ENCODE assay signal across 9 cellular contexts in genomic region chr11:108666373-108666772, GRCh38. TPM values are rescaled to one million over a fixed set of nuclear protein-coding genes. Genes with fewer than 3 reads are reported as not detected.
A peak's percentile ranks its signal among the peaks of the same experiment; 100 is the strongest.
DNase-seq lines count a peak whose midpoint lies in the region; ATAC-seq, FAIRE-seq and TF ChIP-seq lines count a peak whose summit lies in the region.
"Had no signal": no experiment of that assay in that cellular context is flagged by ENCODE, and none has a peak within 500 bp of the region (broad histone marks: within the 10 kb centered on the region; RNA-seq: fewer than 3 reads in every experiment).

No MANE protein-coding gene starts in this region.

- H3K4me3 ChIP-seq in Loucy (ENCODE audit: low read length, poor library complexity, severe bottlenecking) (peak overlapping the region; percentile 79), K562 (peak overlapping the region; percentile 84; the same call in 1 of the 2 replicates)

- TF ChIP-seq POLR2A in K562 (conservative IDR thresholded peaks at IDR 0.05): no peak

- H3K4me1 Mint-ChIP-seq in neural crest cell: peaks cover 33% of the 10 kb centered on the region

- H3K9me1 ChIP-seq in K562 (ENCODE audit: control insufficient read depth, insufficient read depth, low read length): no peaks in the 10 kb centered on the region

- CTCF ChIA-PET in K562 (lab: Yijun Ruan, JAX; ENCODE audit: low intra/inter-chr PET ratio): no interaction called here

- H3K9me3 ChIP-seq in Loucy (ENCODE audit: insufficient read depth, low read depth, low read length): no peaks in the 10 kb centered on the region
- H3K9me3 ChIP-seq in K562 (replicated peaks; ENCODE audit: control insufficient read depth, insufficient read depth, low read depth, low read length): no peaks in the 10 kb centered on the region
- H3K9me3 ChIP-seq: Peyer's patch had no signal

- H3K4me1 ChIP-seq in Loucy (ENCODE audit: insufficient read depth, low read length, poor library complexity, severe bottlenecking) (peaks cover 26% of the 10 kb centered on the region), K562 (replicated peaks in 1 of 2; ENCODE audit: control insufficient read depth in 2 of 2, insufficient read depth in 2 of 2, low read length in 2 of 2) (peaks cover 10 to 17% of the 10 kb centered on the region in 2 experiments; a peak in 4 of 5 replicates)

- H4K20me1 ChIP-seq in Loucy (ENCODE audit: insufficient read depth, low read length, poor library complexity, severe bottlenecking): peaks cover 13% of the 10 kb centered on the region
- no peaks in the 10 kb centered on the region for H4K20me1 ChIP-seq in K562 (replicated peaks; ENCODE audit: control insufficient read depth, insufficient read depth, low read length)

- H3K4me3 Mint-ChIP-seq in neural crest cell: peak overlapping the region; percentile 100

- no peak overlapping the region for H3K27ac Mint-ChIP-seq in neural crest cell (ENCODE audit: unreplicated experiment)

- DNase-seq in DMS53 (lab: John Stamatoyannopoulos, UW) (peak; percentile 10), DMS53 treated with DMSO at 0.1 percent for 48 hours (lab: John Stamatoyannopoulos, UW; ENCODE audit: unreplicated experiment) (no peak), K562 (ENCODE audit: extremely low read depth in 1 of 4, low spot score in 3 of 4) (peak in 1 of 4 experiments; percentile 50), neural crest cell (ENCODE audit: low read depth, low spot score) (no peak), NCI-H1436 (lab: John Stamatoyannopoulos, UW) (no peak)
- DNase-seq: Peyer's patch had no signal

- no peaks in the 10 kb centered on the region for H3F3A ChIP-seq in Loucy (ENCODE audit: low read depth)

- no peak overlapping the region; the same call in 2 of the 3 replicates for H3K27ac ChIP-seq in K562 (ENCODE audit: extremely low read depth, low read depth, low read length)
- H3K27ac ChIP-seq: Peyer's patch had no signal

- H3K36me3 ChIP-seq in Loucy (ENCODE audit: insufficient read depth, low read length): no peaks in the 10 kb centered on the region
- H3K36me3 ChIP-seq in K562 (ENCODE audit: control insufficient read depth, insufficient read depth, low read length): peaks cover 36% of the 10 kb centered on the region
- H3K36me3 ChIP-seq: Peyer's patch had no signal

- no peak for TF ChIP-seq EP300 in K562 (IDR thresholded peaks at IDR 0.05; ENCODE audit: low read length)

- TF ChIP-seq RAD21 in K562 (CRISPR knock-in tag; conservative IDR thresholded peaks at IDR 0.05 in 1 of 2, IDR thresholded peaks at IDR 0.05 in 1 of 2): peak in 1 of 2 experiments; percentile 27; a peak in 2 of 4 replicates

- ATAC-seq in K562: peak; percentile 58
- no peak for ATAC-seq in HG03432 (IDR thresholded peaks at IDR 0.05; ENCODE audit: unreplicated experiment)
- no peak for ATAC-seq in HG03442 (IDR thresholded peaks at IDR 0.05; ENCODE audit: unreplicated experiment)

- WGBS in K562 (ENCODE audit: insufficient coverage, low coverage, missing lambda C conversion rate): 38% methylated on average over 7 of the region's 7 CpGs

- peak overlapping the region; percentile 92 for H3K4me2 ChIP-seq in Loucy (ENCODE audit: low read depth, low read length, poor library complexity, severe bottlenecking)
- H3K4me2 ChIP-seq in K562 (ENCODE audit: insufficient read depth, low read length): peak overlapping the region; percentile 77

- no peaks in the 10 kb centered on the region for H3K9me3 Mint-ChIP-seq in neural crest cell

- H3K36me3 Mint-ChIP-seq in neural crest cell (ENCODE audit: low read depth): peaks cover 3% of the 10 kb centered on the region

- H3K9ac ChIP-seq in Loucy (ENCODE audit: low read depth, low read length, poor library complexity, severe bottlenecking) (peak overlapping the region; percentile 77), K562 (ENCODE audit: insufficient read depth in 1 of 2, low read depth in 2 of 2, low read length in 2 of 2) (peak overlapping the region; percentile 20 to 79; a peak in 3 of 4 replicates)

- intact Hi-C loops in K562 (cut with micrococcal nuclease): no loop called here

- POLR2A ChIA-PET in K562 (lab: Yijun Ruan, JAX): interaction anchor here (1.0 to 1.5 kb wide), 2 partner anchors 10 to 443 kb away, joined by 3 to 4 read pairs; no protein-coding TSS in a partner anchor

- FAIRE-seq in K562 (lab: Jason Lieb, UNC): peak; percentile 11

- no TSS peak for BruUV-seq in K562 (replicated peaks; lab: Mats Ljungman, UMichigan)

- H3K79me2 ChIP-seq in Loucy (ENCODE audit: insufficient read depth, low read length) (peaks cover 61% of the 10 kb centered on the region), K562 (ENCODE audit: control insufficient read depth, insufficient read depth, low read length) (peaks cover 67% of the 10 kb centered on the region)

- TF ChIP-seq CTCF in Loucy (conservative IDR thresholded peaks at IDR 0.05; ENCODE audit: low read length): 0 out of 2 replicates have a peak, but pooled peaks have one; percentile 13
- TF ChIP-seq CTCF in K562 (IDR thresholded peaks at IDR 0.05 in 2 of 3, conservative IDR thresholded peaks at IDR 0.05 in 1 of 3; ENCODE audit: insufficient read depth in 2 of 3, low read depth in 1 of 3, low read length in 3 of 3): peak in 2 of 3 experiments; percentile 21 to 37; a peak in 2 of 6 replicates
- no peak for TF ChIP-seq CTCF in neural crest cell (conservative IDR thresholded peaks at IDR 0.05)

- H3K27me3 Mint-ChIP-seq in neural crest cell (ENCODE audit: low read depth): no peaks in the 10 kb centered on the region

- H3K27me3 ChIP-seq in Loucy (ENCODE audit: insufficient read depth, low read length, poor library complexity, severe bottlenecking): no peaks in the 10 kb centered on the region
- no peaks in the 10 kb centered on the region for H3K27me3 ChIP-seq in K562 (ENCODE audit: control insufficient read depth in 2 of 2, insufficient read depth in 2 of 2, low read length in 2 of 2)
- H3K27me3 ChIP-seq: Peyer's patch had no signal

- H3K9me2 ChIP-seq in Loucy (replicated peaks; ENCODE audit: low read depth, low read length): no peaks in the 10 kb centered on the region

- H2AFZ ChIP-seq in Loucy (ENCODE audit: low read length) (no peak overlapping the region), K562 (ENCODE audit: low read depth, low read length) (no peak overlapping the region)

- in situ Hi-C loops in K562 (cut with MboI): no loop called here

TF ChIP-seq in K562, 482 proteins besides CTCF, POLR2A, EP300 and RAD21 (continues in another document):
- TF ChIP-seq EHMT2 (IDR thresholded peaks at IDR 0.05) (no peak), RNF219 (CRISPR knock-in tag; IDR thresholded peaks at IDR 0.05) (no peak), CBX3 (IDR thresholded peaks at IDR 0.05; ENCODE audit: borderline replicate concordance in 1 of 2, low read length in 2 of 2) (peak in 1 of 2 experiments; percentile 47; a peak in 1 of 3 replicates), MAZ (CRISPR knock-in tag; conservative IDR thresholded peaks at IDR 0.05 in 1 of 2, IDR thresholded peaks at IDR 0.05 in 1 of 2) (0 out of 4 replicates have a peak, but pooled peaks of 1 of the 2 experiments have one; percentile 20), HDAC1 (IDR thresholded peaks at IDR 0.05) (peak in 1 of 2 experiments; percentile 12; a peak in 1 of 4 replicates)

RNA-seq across cellular contexts. Expression of gene DDX10, which starts 1.5 kb away (rescaled TPM):
- total RNA-seq in K562 (2011; cell fraction: chromatin; rRNA removed; ENCODE audit: low replicate concordance): 29.3 and 73.7 TPM in 2 replicates
- total RNA-seq in K562 (2011; cell fraction: nucleolus; rRNA removed): 23.7 and 24.2 TPM in 2 replicates
- total RNA-seq in K562 (2011; cell fraction: nucleoplasm; rRNA removed): 33.8 and 41.2 TPM in 2 replicates
- total RNA-seq in K562 (2014; rRNA removed): 48.3 and 50.0 TPM in 2 replicates
- 77.2 and 83.6 TPM in 2 replicates for total RNA-seq in K562 (2014; rRNA removed; fragmentation: Illumina TruSeq; extraction: Trizol)
- 69.1 and 72.5 TPM in 2 replicates for total RNA-seq in K562 (2015; rRNA removed; fragmentation: Illumina TruSeq; extraction: Trizol)
- 64.6 and 66.6 TPM in 2 replicates for total RNA-seq in K562 (2021)
- polyA plus RNA-seq in K562 (2011; rRNA removed): 41.7 and 50.7 TPM in 2 replicates
- 30.1 and 51.2 TPM in 2 replicates for polyA plus RNA-seq in K562 (2011; cell fraction: cytosol; rRNA removed)
- 29.6 and 31.2 TPM in 2 replicates for polyA plus RNA-seq in K562 (2011; cell fraction: nucleus; rRNA removed)
- 17.6 and 41.4 TPM in 2 replicates for polyA plus RNA-seq in K562 (2012)
- polyA plus RNA-seq in K562 (2014; fragmentation: Illumina TruSeq; extraction: Trizol): 61.0 and 94.6 TPM in 2 replicates
- 10 to 100 TPM; 33.9 to 40.8 TPM for polyA plus RNA-seq in K562 (2014; fragmentation: Nextera tagmentation; extraction: Ambion mirVana)
- 42.1 and 45.9 TPM in 2 replicates for polyA plus RNA-seq in K562 (2014; rRNA removed)
- polyA minus RNA-seq in K562 (2011; rRNA and poly(A)+ RNA removed): 105 and 107 TPM in 2 replicates
- 33.5 and 34.0 TPM in 2 replicates for polyA minus RNA-seq in K562 (2011; cell fraction: cytosol; rRNA and poly(A)+ RNA removed)
- polyA minus RNA-seq in K562 (2011; cell fraction: nucleus; rRNA and poly(A)+ RNA removed): 47.0 and 54.5 TPM in 2 replicates
- 38.5 and 43.0 TPM in 2 replicates for total RNA-seq in neural crest cell
